In genomic region chr20:10573273-10573950, GRCh38 we compare ENCODE assay signal across 20 cellular contexts.
DNase-seq lines count a peak whose midpoint lies in the region; ATAC-seq, FAIRE-seq and TF ChIP-seq lines count a peak whose summit lies in the region.
"Had no signal": no experiment of that assay in that cellular context is flagged by ENCODE, and none has a peak within 500 bp of the region (broad histone marks: within the 10 kb centered on the region; RNA-seq: fewer than 3 reads in every experiment).

No MANE protein-coding gene starts in this region.

- WGBS in GM23248 (ENCODE audit: low coverage in 1 of 2, low lambda C conversion rate in 2 of 2, missing lambda C conversion rate in 2 of 2), 2 experiments: 95 to 99% methylated on average over 2 of the region's 2 CpGs

- no peak for TF ChIP-seq CTCF in OCI-LY1 (IDR thresholded peaks at IDR 0.05; ENCODE audit: low read length)
- TF ChIP-seq CTCF in endothelial cell of umbilical vein (IDR thresholded peaks at IDR 0.05; ENCODE audit: extremely low read depth in 1 of 2, insufficient read depth in 1 of 2, low read depth in 1 of 2, low read length in 2 of 2): no peak
- no peak for TF ChIP-seq CTCF in osteocyte (IDR thresholded peaks at IDR 0.05)
- no peak for TF ChIP-seq CTCF in uterus (IDR thresholded peaks at IDR 0.05)

- no peaks in the 10 kb centered on the region for H3K27me3 Mint-ChIP-seq in osteocyte (ENCODE audit: unreplicated experiment)
- H3K27me3 Mint-ChIP-seq: activated CD8-positive, alpha-beta memory T cell treated with anti-CD3 and anti-CD28 coated beads, Interleukin-2, amount 10 ng/mL, durations not matched to agents 7 days and 5 days had no signal

- H2AFZ ChIP-seq in GM23248 (no peak overlapping the region), OCI-LY1 (ENCODE audit: low read length) (no peak overlapping the region), endothelial cell of umbilical vein (ENCODE audit: low read depth, low read length) (no peak overlapping the region)

- H3K4me2 ChIP-seq in GM23248 (ENCODE audit: unreplicated experiment) (no peak overlapping the region), OCI-LY1 (ENCODE audit: low read length) (no peak overlapping the region), endothelial cell of umbilical vein (ENCODE audit: insufficient read depth, low read length) (no peak overlapping the region)
- H3K4me2 ChIP-seq: KMS-11, smooth muscle cell had no signal

- BruUV-seq in endothelial cell of umbilical vein (replicated peaks; lab: Mats Ljungman, UMichigan): no TSS peak

- H3K27ac ChIP-seq in GM23248: no peak overlapping the region
- peak overlapping the region; percentile 18 for H3K27ac ChIP-seq in OCI-LY1 (ENCODE audit: low read depth, low read length, poor library complexity, severe bottlenecking)
- H3K27ac ChIP-seq in endothelial cell of umbilical vein (ENCODE audit: insufficient read depth, low read depth, low read length): no peak overlapping the region
- H3K27ac ChIP-seq in uterus: no peak overlapping the region
- H3K27ac ChIP-seq: gastroesophageal sphincter, KMS-11 had no signal

- no peak overlapping the region for H3K9ac ChIP-seq in GM23248
- no peak overlapping the region for H3K9ac ChIP-seq in OCI-LY1 (ENCODE audit: low read length)
- H3K9ac ChIP-seq in endothelial cell of umbilical vein (replicated peaks; ENCODE audit: extremely low read depth, insufficient read depth, low read length): no peak overlapping the region
- H3K9ac ChIP-seq: KMS-11 had no signal

- no peak overlapping the region for H3K4me3 Mint-ChIP-seq in osteocyte (ENCODE audit: unreplicated experiment)
- H3K4me3 Mint-ChIP-seq: activated CD8-positive, alpha-beta memory T cell treated with anti-CD3 and anti-CD28 coated beads, Interleukin-2, amount 10 ng/mL, durations not matched to agents 7 days and 5 days; T-helper 1 cell treated with Interleukin-12 subunit alpha and Interleukin-12 subunit beta and Interleukin-4 antibody, amounts not matched to agents 30 μg/mL and 1 μg/mL, for 36 hours had no signal

- DNase-seq in GM23248 (peak; percentile 15), endothelial cell of umbilical vein (ENCODE audit: low read depth, low spot score) (peak; percentile 69), osteocyte (ENCODE audit: extremely low spot score, unreplicated experiment) (no peak), NCI-H1105 (lab: John Stamatoyannopoulos, UW) (no peak), uterus (no peak)
- DNase-seq: activated CD4-positive, CD25-positive, alpha-beta regulatory T cell; activated CD8-positive, alpha-beta memory T cell treated with anti-CD3 and anti-CD28 coated beads, Interleukin-2, amount 10 ng/mL, durations not matched to agents 7 days and 5 days; BE2C; NCI-H1436; NCI-H2227 treated with DMSO at 0.1 percent for 48 hours; posterior cingulate gyrus; Right ventricle myocardium superior had no signal

- peak overlapping the region; percentile 94 for H3K27ac Mint-ChIP-seq in osteocyte (ENCODE audit: unreplicated experiment)
- H3K27ac Mint-ChIP-seq: activated CD8-positive, alpha-beta memory T cell treated with anti-CD3 and anti-CD28 coated beads, Interleukin-2, amount 10 ng/mL, durations not matched to agents 7 days and 5 days; activated T-helper 2 cell treated with anti-CD3 and anti-CD28 coated beads, Interferon-gamma antibody, Interleukin-2, Interleukin-4, amounts not matched to agents 10 μg/mL and 5 μg/mL and 100 μg/mL, durations not matched to agents 14 hours and 24 hours and 36 hours; T-helper 1 cell treated with Interleukin-12 subunit alpha and Interleukin-12 subunit beta and Interleukin-4 antibody, amounts not matched to agents 30 μg/mL and 1 μg/mL, for 36 hours had no signal

- H3K36me3 Mint-ChIP-seq in osteocyte (ENCODE audit: unreplicated experiment): peaks cover 6% of the 10 kb centered on the region

- peaks cover 68% of the 10 kb centered on the region for H3K4me1 Mint-ChIP-seq in osteocyte (ENCODE audit: unreplicated experiment)

- H3K9me1 ChIP-seq in endothelial cell of umbilical vein (replicated peaks; ENCODE audit: control insufficient read depth, extremely low read depth, insufficient read depth, low read length): no peaks in the 10 kb centered on the region

- H3K4me3 ChIP-seq in GM23248: no peak overlapping the region
- H3K4me3 ChIP-seq in OCI-LY1 (ENCODE audit: low read depth, low read length, poor library complexity, severe bottlenecking): no peak overlapping the region
- no peak overlapping the region for H3K4me3 ChIP-seq in endothelial cell of umbilical vein (replicated peaks in 1 of 3; ENCODE audit: insufficient read depth in 1 of 3, low read depth in 1 of 3, low read length in 3 of 3)
- H3K4me3 ChIP-seq in uterus: no peak overlapping the region
- H3K4me3 ChIP-seq: gastroesophageal sphincter, smooth muscle cell, tibial nerve had no signal

- H4K20me1 ChIP-seq in GM23248 (ENCODE audit: insufficient read depth) (no peaks in the 10 kb centered on the region), OCI-LY1 (ENCODE audit: insufficient read depth, low read length) (no peaks in the 10 kb centered on the region), endothelial cell of umbilical vein (replicated peaks; ENCODE audit: control insufficient read depth, extremely low read depth, insufficient read depth, low read length) (no peaks in the 10 kb centered on the region)

- H3K9me3 ChIP-seq in GM23248 (ENCODE audit: low read depth) (no peaks in the 10 kb centered on the region), OCI-LY1 (ENCODE audit: low read length) (no peaks in the 10 kb centered on the region), endothelial cell of umbilical vein (replicated peaks; ENCODE audit: control insufficient read depth, insufficient read depth, low read length) (no peaks in the 10 kb centered on the region), uterus (no peaks in the 10 kb centered on the region)
- H3K9me3 ChIP-seq: BE2C, gastroesophageal sphincter, tibial nerve had no signal

- CTCF ChIA-PET in endothelial cell of umbilical vein (lab: Charles Lee): no interaction called here

- POLR2A ChIA-PET in endothelial cell of umbilical vein (lab: Charles Lee): no interaction called here

- peaks cover 21% of the 10 kb centered on the region; the same call in 1 of the 2 replicates for H3F3A ChIP-seq in GM23248 (ENCODE audit: insufficient read depth)
- H3F3A ChIP-seq in OCI-LY1 (ENCODE audit: insufficient read depth, low read length): no peaks in the 10 kb centered on the region

- H3K36me3 ChIP-seq in GM23248 (ENCODE audit: low read depth): no peaks in the 10 kb centered on the region
- H3K36me3 ChIP-seq in OCI-LY1 (ENCODE audit: insufficient read depth, low read length): no peaks in the 10 kb centered on the region
- H3K36me3 ChIP-seq in endothelial cell of umbilical vein (ENCODE audit: control insufficient read depth in 2 of 2, extremely low read depth in 1 of 2, insufficient read depth in 2 of 2, low read length in 2 of 2): no peaks in the 10 kb centered on the region
- H3K36me3 ChIP-seq in uterus: no peaks in the 10 kb centered on the region
- H3K36me3 ChIP-seq: BE2C, gastroesophageal sphincter, tibial nerve had no signal

- intact Hi-C loops in endothelial cell of umbilical vein (cut with micrococcal nuclease): no loop called here
- intact Hi-C loops in uterus (cut with DNase I; ENCODE audit: low total_unique reads): no loop called here

- in situ Hi-C loops in GM23248 (cut with MboI): loop anchor here (25.0 kb wide), 1 partner anchor 689 kb away; no protein-coding TSS in a partner anchor

- H3K79me2 ChIP-seq in GM23248 (ENCODE audit: insufficient read depth) (no peaks in the 10 kb centered on the region), OCI-LY1 (ENCODE audit: insufficient read depth, low read length) (no peaks in the 10 kb centered on the region), endothelial cell of umbilical vein (ENCODE audit: control insufficient read depth, insufficient read depth, low read length) (no peaks in the 10 kb centered on the region)

- H3K4me1 ChIP-seq in GM23248 (ENCODE audit: insufficient read depth): peaks cover 17% of the 10 kb centered on the region
- H3K4me1 ChIP-seq in OCI-LY1 (ENCODE audit: insufficient read depth, low read length, severe bottlenecking): no peaks in the 10 kb centered on the region
- H3K4me1 ChIP-seq in endothelial cell of umbilical vein (ENCODE audit: control insufficient read depth, extremely low read depth, insufficient read depth, low read length): peaks cover 9% of the 10 kb centered on the region
- H3K4me1 ChIP-seq in uterus: no peaks in the 10 kb centered on the region
- H3K4me1 ChIP-seq: gastroesophageal sphincter had no signal

- TF ChIP-seq POLR2A in endothelial cell of umbilical vein (IDR thresholded peaks at IDR 0.05; ENCODE audit: low read depth, low read length): no peak
- TF ChIP-seq POLR2A in uterus (IDR thresholded peaks at IDR 0.05): no peak

- no peaks in the 10 kb centered on the region for H3K9me2 ChIP-seq in GM23248 (ENCODE audit: insufficient read depth)
- no peaks in the 10 kb centered on the region for H3K9me2 ChIP-seq in OCI-LY1 (ENCODE audit: low read depth, low read length)

- no peak for ATAC-seq in HG02973 (IDR thresholded peaks at IDR 0.05; ENCODE audit: unreplicated experiment)
- ATAC-seq: activated CD8-positive, alpha-beta memory T cell treated with anti-CD3 and anti-CD28 coated beads, Interleukin-2, amount 10 ng/mL, durations not matched to agents 7 days and 5 days; gastroesophageal sphincter had no signal

- dilution Hi-C loops in endothelial cell of umbilical vein (cut with MboI; ENCODE audit: extremely low pct_ligation_motif_present, low sequenced_read_pairs): no loop called here

- H3K27me3 ChIP-seq in GM23248 (replicated peaks; ENCODE audit: insufficient read depth) (no peaks in the 10 kb centered on the region), OCI-LY1 (ENCODE audit: insufficient read depth, low read length) (no peaks in the 10 kb centered on the region), endothelial cell of umbilical vein (ENCODE audit: control insufficient read depth in 2 of 2, insufficient read depth in 2 of 2, low read length in 2 of 2) (no peaks in the 10 kb centered on the region), uterus (no peaks in the 10 kb centered on the region)
- H3K27me3 ChIP-seq: BE2C, gastroesophageal sphincter, tibial nerve had no signal

- FAIRE-seq in endothelial cell of umbilical vein (lab: Jason Lieb, UNC): peak; percentile 63

- no peaks in the 10 kb centered on the region for H3K9me3 Mint-ChIP-seq in osteocyte (ENCODE audit: unreplicated experiment)
- H3K9me3 Mint-ChIP-seq: activated T-helper 2 cell treated with anti-CD3 and anti-CD28 coated beads, Interferon-gamma antibody, Interleukin-2, Interleukin-4, amounts not matched to agents 10 μg/mL and 5 μg/mL and 100 μg/mL, durations not matched to agents 14 hours and 24 hours and 36 hours; T-helper 1 cell treated with Interleukin-12 subunit alpha and Interleukin-12 subunit beta and Interleukin-4 antibody, amounts not matched to agents 30 μg/mL and 1 μg/mL, for 36 hours had no signal

TF ChIP-seq in endothelial cell of umbilical vein, 7 proteins besides CTCF, POLR2A, EP300 and RAD21:
- TF ChIP-seq MAX (IDR thresholded peaks at IDR 0.05; ENCODE audit: insufficient read depth, insufficient read length): no peak
- TF ChIP-seq JUN (IDR thresholded peaks at IDR 0.05; ENCODE audit: borderline replicate concordance, insufficient read depth, insufficient read length, low read depth): no peak
- TF ChIP-seq GATA2 (IDR thresholded peaks at IDR 0.05; ENCODE audit: insufficient read depth, insufficient read length, low read depth, low read length): no peak

Comparison
In these comparisons a context has a peak if more than half of its experiments do, and no peak if none do; other contexts are left out.
1. DNase-seq: peak in GM23248 (single experiment) and endothelial cell of umbilical vein (single experiment); none in osteocyte (single experiment), NCI-H1105 (single experiment) and uterus (0 of 2).